ENCODE assay signal across 8 cellular contexts in the genomic region with DNA sequence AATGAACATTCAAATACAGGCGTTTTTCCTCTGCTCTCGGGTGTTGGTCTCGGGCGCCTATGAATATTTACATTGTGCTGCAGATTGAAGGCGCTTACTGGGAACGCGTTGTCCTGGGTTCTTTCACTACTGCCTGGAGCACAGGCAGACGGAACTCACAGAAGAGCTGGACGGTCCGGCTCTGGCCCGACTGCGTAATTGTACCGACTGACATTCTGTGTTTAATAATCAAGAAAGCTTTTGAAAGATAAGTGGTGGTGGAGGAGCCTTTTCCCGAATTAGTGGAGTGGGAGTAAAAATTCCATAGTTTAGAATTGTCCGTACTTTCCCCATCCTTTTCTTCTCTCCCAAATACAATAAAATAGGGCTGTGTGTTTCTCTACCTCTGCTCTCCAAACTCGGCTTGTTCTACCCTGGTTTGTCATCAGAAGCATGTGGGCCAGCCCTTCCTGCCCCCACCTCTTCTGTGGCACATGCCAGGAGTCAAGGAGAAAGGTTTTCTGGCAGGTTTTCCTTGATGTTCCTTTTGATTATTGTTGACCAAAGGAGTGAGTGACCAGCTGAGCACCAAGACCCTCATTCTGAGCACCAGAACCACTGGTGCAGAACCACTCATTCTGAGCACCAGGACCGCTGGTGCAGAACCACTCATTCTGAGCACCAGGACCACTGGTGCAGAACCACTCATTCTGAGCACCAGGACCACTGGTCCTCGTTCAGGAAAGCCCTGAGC. TPM values are rescaled to one million over a fixed set of nuclear protein-coding genes. Genes with fewer than 3 reads are reported as not detected.
DNase-seq lines count a peak whose midpoint lies in the region; ATAC-seq and TF ChIP-seq lines count a peak whose summit lies in the region.

No MANE protein-coding gene starts in this region.

- H3K36me3 ChIP-seq in endodermal cell (ENCODE audit: control insufficient read depth, insufficient read depth, low read length): peaks cover 3% of the 10 kb centered on the region
- H3K36me3 ChIP-seq in neuron (ENCODE audit: insufficient read depth, low read length): no peaks in the 10 kb centered on the region

- no peak overlapping the region for H3K9ac ChIP-seq in endodermal cell (ENCODE audit: extremely low read depth, low read length, poor library complexity, severe bottlenecking)

- POLR2A ChIA-PET in CD4-positive, alpha-beta T cell (lab: Charles Lee): interaction anchor here (1.0 kb wide), 1 partner anchor 159 kb away, joined by 3 read pairs; a partner anchor contains a TSS

- CTCF ChIA-PET in CD4-positive, alpha-beta T cell (lab: Charles Lee): no interaction called here

- H3K36me3 Mint-ChIP-seq in CD4-positive, alpha-beta T cell (ENCODE audit: low read depth): no peaks in the 10 kb centered on the region
- H3K36me3 Mint-ChIP-seq in endodermal cell (ENCODE audit: low read depth): peaks cover 5% of the 10 kb centered on the region

- peak overlapping the region; percentile 84 for H3K4me3 ChIP-seq in endodermal cell (ENCODE audit: low read length)
- peak overlapping the region; percentile 62 for H3K4me3 ChIP-seq in neuron (ENCODE audit: low read length)

- ATAC-seq in CD4-positive, alpha-beta T cell (ENCODE audit: poor library complexity): no peak
- ATAC-seq in HG03378 (IDR thresholded peaks at IDR 0.05; ENCODE audit: unreplicated experiment): no peak

- DNase-seq in CD4-positive, alpha-beta T cell: no peak
- peak; percentile 58 for DNase-seq in NCI-H1092 (lab: John Stamatoyannopoulos, UW)
- DNase-seq in endodermal cell: peak; percentile 43
- no peak for DNase-seq in COLO829 (ENCODE audit: low spot score)
- no peak for DNase-seq in NCI-H1694 treated with DMSO at 0.1 percent for 48 hours (lab: John Stamatoyannopoulos, UW)
- no peak for DNase-seq in GM19238 (ENCODE audit: insufficient read length, low spot score)

- intact Hi-C loops in CD4-positive, alpha-beta T cell (cut with DNase I, micrococcal nuclease): no loop called here

- H3K9me3 ChIP-seq in CD4-positive, alpha-beta T cell (ENCODE audit: control insufficient read depth, low read length): no peaks in the 10 kb centered on the region
- H3K9me3 ChIP-seq in endodermal cell (ENCODE audit: control insufficient read depth, low read length) (no peaks in the 10 kb centered on the region), neuron (ENCODE audit: low read length) (no peaks in the 10 kb centered on the region)

- peaks cover 3% of the 10 kb centered on the region for H3K4me1 ChIP-seq in endodermal cell (ENCODE audit: control insufficient read depth, insufficient read depth, low read length)
- peaks cover 23% of the 10 kb centered on the region for H3K4me1 ChIP-seq in neuron (ENCODE audit: insufficient read depth, low read length)

- H2AFZ ChIP-seq in neuron (ENCODE audit: low read depth, low read length): no peak overlapping the region

- peak overlapping the region; percentile 85 for H3K4me3 Mint-ChIP-seq in CD4-positive, alpha-beta T cell
- peak overlapping the region; percentile 60 for H3K4me3 Mint-ChIP-seq in endodermal cell

- H3K4me1 Mint-ChIP-seq in CD4-positive, alpha-beta T cell (ENCODE audit: low read depth): peaks cover 24% of the 10 kb centered on the region
- peaks cover 14% of the 10 kb centered on the region for H3K4me1 Mint-ChIP-seq in endodermal cell

- no peak overlapping the region for H3K27ac Mint-ChIP-seq in CD4-positive, alpha-beta T cell
- no peak overlapping the region for H3K27ac Mint-ChIP-seq in endodermal cell

- H3K27me3 ChIP-seq in CD4-positive, alpha-beta T cell (ENCODE audit: control insufficient read depth, insufficient read depth, low read length): peaks cover 57% of the 10 kb centered on the region
- H3K27me3 ChIP-seq in endodermal cell (ENCODE audit: control insufficient read depth, insufficient read depth, low read length, poor library complexity, severe bottlenecking): peaks cover 33% of the 10 kb centered on the region
- H3K27me3 ChIP-seq in neuron (ENCODE audit: insufficient read depth, low read length): peaks cover 51% of the 10 kb centered on the region

- peaks cover 66% of the 10 kb centered on the region for H3K27me3 Mint-ChIP-seq in CD4-positive, alpha-beta T cell
- H3K27me3 Mint-ChIP-seq in endodermal cell (ENCODE audit: insufficient read depth): peaks cover 28% of the 10 kb centered on the region

- no peak for TF ChIP-seq CTCF in CD4-positive, alpha-beta T cell (IDR thresholded peaks at IDR 0.05)
- no peak for TF ChIP-seq CTCF in endodermal cell (conservative IDR thresholded peaks at IDR 0.05)

- H3K9me3 Mint-ChIP-seq in CD4-positive, alpha-beta T cell: no peaks in the 10 kb centered on the region
- no peaks in the 10 kb centered on the region for H3K9me3 Mint-ChIP-seq in endodermal cell

- WGBS in endodermal cell (ENCODE audit: insufficient coverage in 1 of 2, insufficient read length in 1 of 2), 2 experiments: 60 to 79% methylated on average over 5 to 18 of the region's 18 CpGs

- H3K27ac ChIP-seq in CD4-positive, alpha-beta T cell (ENCODE audit: low read depth, low read length): no peak overlapping the region
- no peak overlapping the region for H3K27ac ChIP-seq in endodermal cell (ENCODE audit: low read depth, low read length)

RNA-seq across cellular contexts. Expression of a gene that starts 2.3 kb away (rescaled TPM):
- total RNA-seq in CD4-positive, alpha-beta T cell: under 1 TPM in 1 of 2 experiments, not detected in 1; 0.03 TPM
- total RNA-seq in endodermal cell: 1 to 10 TPM; 2.5 to 7.9 TPM
- 3.2 TPM for polyA plus RNA-seq in endodermal cell (2013, experiment 1 of 2)
- polyA plus RNA-seq in endodermal cell (2013, experiment 2 of 2): 2.2 TPM

Comparison
In these comparisons a context has a peak if more than half of its experiments do, and no peak if none do; other contexts are left out.
1. DNase-seq: peak in NCI-H1092 (single experiment) and endodermal cell (single experiment); none in CD4-positive, alpha-beta T cell (0 of 10), COLO829 (single experiment), NCI-H1694 treated with DMSO at 0.1 percent for 48 hours (single experiment) and GM19238 (single experiment).